19 cellular contexts compared by ENCODE assay signal in the genomic region with DNA sequence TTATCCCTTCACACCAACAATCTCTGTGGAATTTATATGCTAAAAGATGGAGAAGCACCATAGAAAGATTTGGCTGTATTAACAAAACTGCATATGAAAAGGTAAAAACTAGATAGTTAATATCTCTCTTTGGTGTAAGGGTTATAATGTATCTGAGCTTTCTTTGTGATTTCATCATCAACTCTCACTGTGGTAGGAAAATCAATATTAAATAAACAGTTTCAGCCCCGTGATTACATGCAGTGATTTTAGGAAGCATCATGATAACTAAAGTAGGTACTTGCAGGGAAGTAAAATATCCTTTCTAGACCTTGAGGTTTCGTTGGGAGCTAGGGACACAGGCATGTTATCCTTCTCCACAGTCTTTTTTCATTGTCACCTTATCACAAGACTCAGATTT. TPM values are rescaled to one million over a fixed set of nuclear protein-coding genes. Genes with fewer than 3 reads are reported as not detected.
DNase-seq lines count a peak whose midpoint lies in the region; ATAC-seq and TF ChIP-seq lines count a peak whose summit lies in the region.
"Had no signal": no experiment of that assay in that cellular context is flagged by ENCODE, and none has a peak within 500 bp of the region (broad histone marks: within the 10 kb centered on the region; RNA-seq: fewer than 3 reads in every experiment).

No MANE protein-coding gene starts in this region.

- no peak overlapping the region for H3K27ac ChIP-seq in BLaER1 treated with 17β-estradiol and CSF1 and Interleukin-3, amounts not matched to agents 10 nM and 100 nM
- H3K27ac ChIP-seq in CD4-positive, alpha-beta T cell (ENCODE audit: low read depth, low read length): no peak overlapping the region
- H3K27ac ChIP-seq: lower lobe of right lung, parathyroid adenoma, SJCRH30, testis had no signal

- no peaks in the 10 kb centered on the region for H3K9me3 Mint-ChIP-seq in CD4-positive, alpha-beta T cell
- H3K9me3 Mint-ChIP-seq in activated naive CD8-positive, alpha-beta T cell (ENCODE audit: low read depth): no peaks in the 10 kb centered on the region
- H3K9me3 Mint-ChIP-seq in memory B cell: no peaks in the 10 kb centered on the region
- H3K9me3 Mint-ChIP-seq: HFFc6; T-helper 2 cell treated with Interferon-gamma antibody and Interleukin-4, amounts not matched to agents 5 μg/mL and 100 μg/mL, for 36 hours had no signal

- peaks cover 0 to 44% (median 34%) of the 10 kb centered on the region in 11 experiments; a peak in 19 of 22 replicates for H3K27me3 ChIP-seq in BLaER1 treated with 17β-estradiol and CSF1 and Interleukin-3, amounts not matched to agents 10 nM and 100 nM
- H3K27me3 ChIP-seq in CD4-positive, alpha-beta T cell (ENCODE audit: control insufficient read depth, insufficient read depth, low read length): no peaks in the 10 kb centered on the region
- H3K27me3 ChIP-seq: testis had no signal

- peak overlapping the region in 6 of 10 experiments; percentile 4 to 99 (median 97); a peak in 4 of 20 replicates for H3K4me3 ChIP-seq in BLaER1 treated with 17β-estradiol and CSF1 and Interleukin-3, amounts not matched to agents 10 nM and 100 nM
- H3K4me3 ChIP-seq: SJCRH30, testis had no signal

- H3K9ac ChIP-seq in BLaER1 treated with 17β-estradiol and CSF1 and Interleukin-3, amounts not matched to agents 10 nM and 100 nM: peak overlapping the region in 2 of 11 experiments; percentile 21 to 98; a peak in 2 of 22 replicates
- H3K9ac ChIP-seq: parathyroid adenoma had no signal

- TF ChIP-seq CTCF in CD4-positive, alpha-beta T cell (IDR thresholded peaks at IDR 0.05): no peak

- POLR2A ChIA-PET in CD4-positive, alpha-beta T cell (lab: Charles Lee): interaction anchor here (1.0 kb wide), 1 partner anchor 100 kb away, joined by 3 read pairs; no protein-coding TSS in a partner anchor

- no peak for DNase-seq in CD4-positive, alpha-beta T cell
- no peak for DNase-seq in memory B cell (ENCODE audit: low spot score in 2 of 2)
- no peak for DNase-seq in NCI-H1436 (lab: John Stamatoyannopoulos, UW)
- no peak for DNase-seq in activated effector memory CD4-positive, alpha-beta T cell treated with Interleukin-2 at 50 U/mL for 16 hours
- DNase-seq in stimulated activated CD4-positive, alpha-beta T cell treated with anti-CD3 and anti-CD28 coated beads, Interleukin-15, amount 100 ng/mL, for 24 hours: no peak
- DNase-seq: activated CD4-positive, CD25-positive, alpha-beta regulatory T cell treated with anti-CD3 and anti-CD28 coated beads, Interleukin-2, amount 50 U/mL, for 72 hours; glutamatergic neuron; HFFc6; Karpas-422; lower lobe of right lung; NCI-H1105 treated with DMSO at 0.1 percent for 48 hours; NCI-H526 treated with DMSO at 0.1 percent for 48 hours; SJCRH30; stimulated activated CD4-positive, alpha-beta T cell treated with anti-CD3 and anti-CD28 coated beads, Interleukin-4, amount 100 ng/mL, for 24 hours; testis had no signal

- peaks cover 0 to 24% (median 0%) of the 10 kb centered on the region in 11 experiments; a peak in 5 of 22 replicates for H3K36me3 ChIP-seq in BLaER1 treated with 17β-estradiol and CSF1 and Interleukin-3, amounts not matched to agents 10 nM and 100 nM
- H3K36me3 ChIP-seq: lower lobe of right lung, SJCRH30 had no signal

- H3K4me1 ChIP-seq in BLaER1 treated with 17β-estradiol and CSF1 and Interleukin-3, amounts not matched to agents 10 nM and 100 nM: peaks cover 37 to 48% (median 44%) of the 10 kb centered on the region in 10 experiments
- H3K4me1 ChIP-seq: SJCRH30 had no signal

- peaks cover 66 to 73% (median 68%) of the 10 kb centered on the region in 11 experiments for H4K20me1 ChIP-seq in BLaER1 treated with 17β-estradiol and CSF1 and Interleukin-3, amounts not matched to agents 10 nM and 100 nM

- peak overlapping the region; percentile 85 for H3K27ac Mint-ChIP-seq in CD4-positive, alpha-beta T cell
- no peak overlapping the region for H3K27ac Mint-ChIP-seq in activated naive CD8-positive, alpha-beta T cell
- peak overlapping the region; percentile 12 for H3K27ac Mint-ChIP-seq in memory B cell
- H3K27ac Mint-ChIP-seq: HFFc6; T-helper 2 cell treated with Interferon-gamma antibody and Interleukin-4, amounts not matched to agents 5 μg/mL and 100 μg/mL, for 36 hours had no signal

- H3K4me3 Mint-ChIP-seq in CD4-positive, alpha-beta T cell: peak overlapping the region; percentile 93
- peak overlapping the region; percentile 91 for H3K4me3 Mint-ChIP-seq in activated naive CD8-positive, alpha-beta T cell
- H3K4me3 Mint-ChIP-seq in memory B cell: no peak overlapping the region
- H3K4me3 Mint-ChIP-seq: HFFc6 had no signal

- intact Hi-C loops in CD4-positive, alpha-beta T cell (cut with DNase I, micrococcal nuclease): loop anchor here in 1 of 2 experiments (5.0 kb wide), 1 partner anchor 62 kb away; no protein-coding TSS in a partner anchor

- H3K9me3 ChIP-seq in BLaER1 treated with 17β-estradiol and CSF1 and Interleukin-3, amounts not matched to agents 10 nM and 100 nM (replicated peaks in 1 of 11): no peaks in the 10 kb centered on the region
- H3K9me3 ChIP-seq in CD4-positive, alpha-beta T cell (ENCODE audit: control insufficient read depth, low read length): no peaks in the 10 kb centered on the region
- H3K9me3 ChIP-seq: lower lobe of right lung, SJCRH30, testis had no signal

- peaks cover 23% of the 10 kb centered on the region for H3K36me3 Mint-ChIP-seq in CD4-positive, alpha-beta T cell (ENCODE audit: low read depth)
- H3K36me3 Mint-ChIP-seq in activated naive CD8-positive, alpha-beta T cell: peaks cover 3% of the 10 kb centered on the region
- peaks cover 5% of the 10 kb centered on the region for H3K36me3 Mint-ChIP-seq in memory B cell

- CTCF ChIA-PET in CD4-positive, alpha-beta T cell (lab: Charles Lee): interaction anchor here (1.6 kb wide), 1 partner anchor 50 kb away, joined by 4 read pairs; no protein-coding TSS in a partner anchor

- no peak for ATAC-seq in CD4-positive, alpha-beta T cell (ENCODE audit: poor library complexity)
- ATAC-seq in memory B cell (ENCODE audit: low read depth): no peak
- ATAC-seq: lower lobe of right lung had no signal

- peaks cover 76% of the 10 kb centered on the region for H3K4me1 Mint-ChIP-seq in CD4-positive, alpha-beta T cell (ENCODE audit: low read depth)
- H3K4me1 Mint-ChIP-seq in activated naive CD8-positive, alpha-beta T cell (ENCODE audit: low read depth): peaks cover 68% of the 10 kb centered on the region
- H3K4me1 Mint-ChIP-seq in memory B cell: peaks cover 39% of the 10 kb centered on the region

- H3K27me3 Mint-ChIP-seq in CD4-positive, alpha-beta T cell: no peaks in the 10 kb centered on the region
- no peaks in the 10 kb centered on the region for H3K27me3 Mint-ChIP-seq in activated naive CD8-positive, alpha-beta T cell
- no peaks in the 10 kb centered on the region for H3K27me3 Mint-ChIP-seq in memory B cell

- peak overlapping the region; percentile 90 to 99 (median 98) for H3K4me2 ChIP-seq in BLaER1 treated with 17β-estradiol and CSF1 and Interleukin-3, amounts not matched to agents 10 nM and 100 nM

RNA-seq across cellular contexts. Expression of a gene that starts 2.7 kb away (rescaled TPM):
- total RNA-seq in CD4-positive, alpha-beta T cell: 10 to 100 TPM; 71.3 to 73.3 TPM
